Comparison of ENCODE assay signal across 9 cellular contexts in genomic region chr11:64864473-64865285, GRCh38. TPM values are rescaled to one million over a fixed set of nuclear protein-coding genes. Genes with fewer than 3 reads are reported as not detected.
DNase-seq lines count a peak whose midpoint lies in the region; ATAC-seq and TF ChIP-seq lines count a peak whose summit lies in the region.
"Had no signal": no experiment of that assay in that cellular context is flagged by ENCODE, and none has a peak within 500 bp of the region (broad histone marks: within the 10 kb centered on the region; RNA-seq: fewer than 3 reads in every experiment).

No MANE protein-coding gene starts in this region.

- peaks cover 0 to 4% of the 10 kb centered on the region in 2 donors for H3K36me3 ChIP-seq in psoas muscle (ENCODE audit: insufficient read depth in 1 of 2, low read depth in 1 of 2)

- peak; percentile 28 for TF ChIP-seq POLR2A in GM10847 (IDR thresholded peaks at IDR 0.05; ENCODE audit: extremely low read depth, insufficient read length)

- ATAC-seq in HG02970 (IDR thresholded peaks at IDR 0.05; ENCODE audit: low FRiP score, unreplicated experiment): peak; percentile 18
- peak; percentile 77 to 87 (median 80) for ATAC-seq in psoas muscle
- no peak for ATAC-seq in GM19351 (IDR thresholded peaks at IDR 0.05; ENCODE audit: unreplicated experiment)

- 22 to 43% (median 29%) methylated on average over 18 of the region's 18 CpGs for WGBS in psoas muscle, 3 donors

- TF ChIP-seq CTCF in fibroblast of the aortic adventitia (IDR thresholded peaks at IDR 0.05; ENCODE audit: insufficient read depth, low read length): no peak
- no peak for TF ChIP-seq CTCF in psoas muscle (IDR thresholded peaks at IDR 0.05)

- peaks cover 81% of the 10 kb centered on the region for H3K4me1 ChIP-seq in psoas muscle

- no peaks in the 10 kb centered on the region for H3K9me3 ChIP-seq in psoas muscle

- intact Hi-C loops in psoas muscle (cut with DNase I): no loop called here

- DNase-seq in activated CD8-positive, alpha-beta memory T cell treated with anti-CD3 and anti-CD28 coated beads, Interleukin-2, amount 50 U/mL, for 24 hours (ENCODE audit: extremely low read depth): peak; percentile 55
- DNase-seq in fibroblast of the aortic adventitia (ENCODE audit: low read depth): peak; percentile 95
- peak; percentile 80 to 89 for DNase-seq in psoas muscle
- no peak for DNase-seq in NCI-H2171 treated with DMSO at 0.1 percent for 48 hours (lab: John Stamatoyannopoulos, UW)
- DNase-seq in DMS79 treated with DMSO at 0.1 percent for 48 hours (lab: John Stamatoyannopoulos, UW): no peak

- H3K27ac ChIP-seq in psoas muscle: peak overlapping the region; percentile 98
- H3K27ac ChIP-seq: VCaP had no signal

- H3K4me3 ChIP-seq in fibroblast of the aortic adventitia (ENCODE audit: low read depth, low read length): peak overlapping the region; percentile 39
- H3K4me3 ChIP-seq in psoas muscle: peak overlapping the region; percentile 46

- H3K27me3 ChIP-seq in psoas muscle (ENCODE audit: insufficient read depth in 3 of 3, low read length in 2 of 3): no peaks in the 10 kb centered on the region

RNA-seq across cellular contexts. Expression of gene EHD1, which starts 13.7 kb away (rescaled TPM):
- total RNA-seq in fibroblast of the aortic adventitia (ENCODE audit: low replicate concordance) (68.1 and 113 TPM in 2 replicates), psoas muscle (10 to 100 TPM; 34.7 to 71.0 (median 61.1) TPM)
- polyA plus RNA-seq in psoas muscle: 100 to 1,000 TPM in 1 of 3 donors, 10 to 100 TPM in 2; 23.5 to 174 (median 30.9) TPM

RNA-seq across cellular contexts. Expression of gene CDC42BPG, which starts 20.2 kb away (rescaled TPM):
- 0.08 and 0.09 TPM in 2 replicates for total RNA-seq in fibroblast of the aortic adventitia (ENCODE audit: low replicate concordance)
- 1 to 10 TPM in 1 of 4 donors, under 1 TPM in 2, not detected in 1; 0.05 to 2.2 (median 0.08) TPM for total RNA-seq in psoas muscle
- polyA plus RNA-seq in psoas muscle: under 1 TPM; 0.04 to 0.06 (median 0.05) TPM

RNA-seq across cellular contexts. Expression of gene ATG2A, which starts 52.3 kb away (rescaled TPM):
- total RNA-seq in fibroblast of the aortic adventitia (ENCODE audit: low replicate concordance) (18.2 and 18.8 TPM in 2 replicates), psoas muscle (10 to 100 TPM; 19.5 to 21.6 (median 20.6) TPM)
- 10 to 100 TPM; 11.0 to 17.9 (median 15.4) TPM for polyA plus RNA-seq in psoas muscle

RNA-seq across cellular contexts. Expression of gene MEN1, which starts 54.3 kb away (rescaled TPM):
- total RNA-seq in fibroblast of the aortic adventitia (ENCODE audit: low replicate concordance) (6.2 and 15.9 TPM in 2 replicates), psoas muscle (10 to 100 TPM in 2 of 4 donors, 1 to 10 TPM in 2; 7.2 to 13.5 (median 10.3) TPM)
- polyA plus RNA-seq in psoas muscle: 10 to 100 TPM in 2 of 3 donors, 1 to 10 TPM in 1; 8.7 to 21.2 (median 12.9) TPM

RNA-seq across cellular contexts. Expression of gene PPP2R5B, which starts 59.8 kb away (rescaled TPM):
- total RNA-seq in fibroblast of the aortic adventitia (ENCODE audit: low replicate concordance) (7.9 and 9.3 TPM in 2 replicates), psoas muscle (10 to 100 TPM; 13.2 to 21.9 (median 18.1) TPM)
- polyA plus RNA-seq in psoas muscle: 10 to 100 TPM; 14.9 to 36.1 (median 16.8) TPM

Comparison
In these comparisons a context has a peak if more than half of its experiments do, and no peak if none do; other contexts are left out.
1. DNase-seq: peak in activated CD8-positive, alpha-beta memory T cell treated with anti-CD3 and anti-CD28 coated beads, Interleukin-2, amount 50 U/mL, for 24 hours (single experiment), fibroblast of the aortic adventitia (single experiment) and psoas muscle (2 of 2); none in NCI-H2171 treated with DMSO at 0.1 percent for 48 hours (single experiment) and DMS79 treated with DMSO at 0.1 percent for 48 hours (single experiment).